Comparison of ENCODE assay signal across 1 cellular context in genomic region chr4:85823295-85823694, GRCh38.
TF ChIP-seq lines count a peak whose summit lies in the region.

No MANE protein-coding gene starts in this region.

TF ChIP-seq in K562, 482 proteins besides CTCF, POLR2A, EP300 and RAD21 (continued from another document):
- TF ChIP-seq MGA (IDR thresholded peaks at IDR 0.05), result peak; percentile 33; the same call in 1 of the 2 replicates
- TF ChIP-seq CEBPB (tag; IDR thresholded peaks at IDR 0.05), result peak; percentile 52
- TF ChIP-seq NFIC (IDR thresholded peaks at IDR 0.05), result peak; percentile 30; the same call in 1 of the 2 replicates
- peak; percentile 48; the same call in 1 of the 2 replicates for TF ChIP-seq L3MBTL2 (IDR thresholded peaks at IDR 0.05)
- peak; percentile 70 for TF ChIP-seq ATF3 (IDR thresholded peaks at IDR 0.05)
- no peak for TF ChIP-seq ATF3 (CRISPR knock-in tag; conservative IDR thresholded peaks at IDR 0.05)
- no peak for TF ChIP-seq YBX1 (IDR thresholded peaks at IDR 0.05)
- TF ChIP-seq CEBPG (CRISPR knock-in tag; IDR thresholded peaks at IDR 0.05), result peak; percentile 47
- TF ChIP-seq CEBPG (tag; conservative IDR thresholded peaks at IDR 0.05 in 1 of 2, IDR thresholded peaks at IDR 0.05 in 1 of 2), result peak; percentile 84 to 88
- no peak for TF ChIP-seq PHF21A (IDR thresholded peaks at IDR 0.05; ENCODE audit: borderline replicate concordance, low read depth)
- TF ChIP-seq ATF4 (CRISPR knock-in tag; IDR thresholded peaks at IDR 0.05), result 0 out of 2 replicates have a peak, but pooled peaks have one; percentile 42
- no peak for TF ChIP-seq AFF4 (CRISPR knock-in tag; IDR thresholded peaks at IDR 0.05)
- 0 out of 2 replicates have a peak, but pooled peaks have one; percentile 32 for TF ChIP-seq TFAP4 (CRISPR knock-in tag; IDR thresholded peaks at IDR 0.05; ENCODE audit: borderline replicate concordance)
TF ChIP-seq in K562: peak in this region for 11.
